Comparison of ENCODE assay signal across 1 cellular context in genomic region chr1:204147392-204148097, GRCh38.
A peak's percentile ranks its signal among the peaks of the same experiment; 100 is the strongest.
TF ChIP-seq lines count a peak whose summit lies in the region.

No MANE protein-coding gene starts in this region.

TF ChIP-seq in HepG2, 621 proteins besides CTCF, POLR2A, EP300 and RAD21:
- TF ChIP-seq KLF6 (CRISPR knock-in tag; IDR thresholded peaks at IDR 0.05) (no peak), ZNF687 (CRISPR knock-in tag; IDR thresholded peaks at IDR 0.05) (0 out of 2 replicates have a peak, but pooled peaks have one; percentile 0), ATRX (CRISPR knock-in tag; IDR thresholded peaks at IDR 0.05; ENCODE audit: borderline replicate concordance) (no peak), HCFC1 (IDR thresholded peaks at IDR 0.05; ENCODE audit: low read depth, low read length) (no peak), NFATC3 (CRISPR knock-in tag; IDR thresholded peaks at IDR 0.05) (no peak), ZNF597 (CRISPR knock-in tag; IDR thresholded peaks at IDR 0.05) (no peak), ZNF598 (CRISPR knock-in tag; IDR thresholded peaks at IDR 0.05; ENCODE audit: borderline replicate concordance) (no peak), SATB2 (CRISPR knock-in tag; IDR thresholded peaks at IDR 0.05) (no peak), HNF4A (CRISPR knock-in tag; IDR thresholded peaks at IDR 0.05) (no peak)
TF ChIP-seq in HepG2: peak in this region for 1.
